Comparison of ENCODE assay signal across 2 cellular contexts in the genomic region with DNA sequence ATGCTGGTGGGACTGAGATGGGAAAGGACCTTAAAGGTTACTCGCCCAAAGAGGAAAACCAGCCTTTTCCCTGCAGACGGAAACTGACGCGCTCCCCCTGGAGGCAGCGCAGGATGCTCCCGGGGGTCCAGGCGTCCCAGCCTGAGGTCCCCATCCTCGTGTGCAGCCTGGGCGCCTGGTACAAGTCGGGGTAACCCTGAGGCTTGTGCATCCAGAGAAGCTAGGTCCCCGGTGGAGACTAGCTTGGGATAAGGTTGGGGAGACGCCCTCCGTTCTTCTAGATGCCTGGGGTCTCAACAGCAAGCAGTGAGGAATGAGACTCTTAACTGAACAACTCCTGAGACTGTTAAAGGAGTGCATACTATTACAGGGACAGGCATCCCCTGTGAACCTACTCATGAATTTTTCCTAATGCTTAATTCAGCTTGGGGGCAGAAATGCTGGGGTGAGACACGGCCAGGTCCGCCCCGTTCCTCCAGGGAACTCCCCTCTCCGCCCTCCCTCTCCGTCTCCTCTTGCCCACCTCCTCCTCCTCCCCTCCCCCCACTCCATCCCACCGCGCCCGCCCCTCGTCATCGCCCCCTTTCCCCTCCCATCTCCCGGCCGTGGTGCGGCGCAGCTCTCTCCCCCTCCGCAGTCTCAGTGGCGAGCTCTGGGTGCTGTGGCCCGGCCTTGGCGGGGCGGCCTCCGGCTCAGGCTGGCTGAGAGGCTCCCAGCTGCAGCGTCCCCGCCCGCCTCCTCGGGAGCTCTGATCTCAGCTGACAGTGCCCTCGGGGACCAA.
TF ChIP-seq lines count a peak whose summit lies in the region.

PRSS35 (plus strand) TSS at position 634 of the 781 bp plus-strand sequence. CDS start 10,908 bp downstream, outside the sequence.

TF ChIP-seq in IMR-90, 13 proteins besides CTCF, POLR2A, EP300 and RAD21:
- TF ChIP-seq CHD1 (IDR thresholded peaks at IDR 0.05; ENCODE audit: low read depth, low read length), result no peak
- peak; percentile 57 for TF ChIP-seq SMC3 (IDR thresholded peaks at IDR 0.05; ENCODE audit: low read depth, low read length)
- TF ChIP-seq BHLHE40 (IDR thresholded peaks at IDR 0.05; ENCODE audit: low read depth, low read length), result no peak
- peak; percentile 36; the same call in 1 of the 2 replicates for TF ChIP-seq MAZ (IDR thresholded peaks at IDR 0.05; ENCODE audit: borderline replicate concordance, low read depth, low read length)
- no peak for TF ChIP-seq NFE2L2 (IDR thresholded peaks at IDR 0.05; ENCODE audit: low read depth, low read length)
- peak; percentile 9; the same call in 1 of the 2 replicates for TF ChIP-seq MXI1 (IDR thresholded peaks at IDR 0.05; ENCODE audit: borderline replicate concordance, low read depth, low read length)
- TF ChIP-seq MAFK (IDR thresholded peaks at IDR 0.05; ENCODE audit: low read depth, low read length), result no peak
- no peak for TF ChIP-seq RCOR1 (IDR thresholded peaks at IDR 0.05; ENCODE audit: insufficient replicate concordance, low read length)

TF ChIP-seq in endothelial cell of umbilical vein, 7 proteins besides CTCF, POLR2A, EP300 and RAD21:
- TF ChIP-seq MYC (IDR thresholded peaks at IDR 0.05; ENCODE audit: low read depth, low read length) (no peak), JUN (IDR thresholded peaks at IDR 0.05; ENCODE audit: borderline replicate concordance, insufficient read depth, insufficient read length, low read depth) (no peak), GATA2 (IDR thresholded peaks at IDR 0.05; ENCODE audit: insufficient read depth, insufficient read length, low read depth, low read length) (no peak), EZH2 (IDR thresholded peaks at IDR 0.05; ENCODE audit: borderline replicate concordance, low read depth, low read length, severe bottlenecking) (no peak), POLR2AphosphoS5 (IDR thresholded peaks at IDR 0.05; ENCODE audit: insufficient read depth, low read depth, low read length) (no peak), FOS (IDR thresholded peaks at IDR 0.05; ENCODE audit: borderline replicate concordance, insufficient read depth, low read length) (no peak)
- TF ChIP-seq, protein P1, sequence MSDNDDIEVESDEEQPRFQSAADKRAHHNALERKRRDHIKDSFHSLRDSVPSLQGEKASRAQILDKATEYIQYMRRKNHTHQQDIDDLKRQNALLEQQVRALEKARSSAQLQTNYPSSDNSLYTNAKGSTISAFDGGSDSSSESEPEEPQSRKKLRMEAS (IDR thresholded peaks at IDR 0.05; ENCODE audit: insufficient read depth, insufficient read length), result no peak
